13 cellular contexts compared by ENCODE assay signal in the genomic region with DNA sequence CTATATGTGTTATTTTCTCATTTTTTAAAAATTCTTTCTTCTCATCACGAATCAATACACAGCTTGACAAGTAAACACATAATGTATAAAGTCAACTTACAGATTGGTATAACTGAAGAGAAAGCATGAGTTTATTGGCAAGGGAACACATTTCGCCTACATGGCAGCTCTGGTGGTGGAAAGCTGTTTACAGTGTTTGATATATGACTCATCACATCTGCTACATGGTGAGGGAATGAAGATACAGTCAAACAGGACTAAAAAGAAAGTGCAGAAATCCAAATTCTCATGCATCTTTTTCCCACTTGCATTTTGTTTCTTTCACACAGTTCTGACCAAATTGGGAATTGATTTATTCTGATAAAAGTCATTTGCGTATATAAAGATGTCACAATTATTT.
DNase-seq lines count a peak whose midpoint lies in the region; ATAC-seq and TF ChIP-seq lines count a peak whose summit lies in the region.
"Had no signal": no experiment of that assay in that cellular context is flagged by ENCODE, and none has a peak within 500 bp of the region (broad histone marks: within the 10 kb centered on the region; RNA-seq: fewer than 3 reads in every experiment).

No MANE protein-coding gene starts in this region.

- no peaks in the 10 kb centered on the region for H3K36me3 Mint-ChIP-seq in MCF 10A (ENCODE audit: insufficient read depth, unreplicated experiment)
- no peaks in the 10 kb centered on the region for H3K36me3 Mint-ChIP-seq in activated CD8-positive, alpha-beta T cell treated with anti-CD3 and anti-CD28 coated beads, Interleukin-2, amount 10 ng/mL, durations not matched to agents 7 days and 5 days (ENCODE audit: low read depth)

- no peaks in the 10 kb centered on the region for H3K27me3 Mint-ChIP-seq in MCF 10A (ENCODE audit: insufficient read depth, unreplicated experiment)
- H3K27me3 Mint-ChIP-seq in activated CD8-positive, alpha-beta T cell treated with anti-CD3 and anti-CD28 coated beads, Interleukin-2, amount 10 ng/mL, durations not matched to agents 7 days and 5 days (ENCODE audit: low read depth), result no peaks in the 10 kb centered on the region
- H3K27me3 Mint-ChIP-seq: B cell had no signal

- H3K36me3 ChIP-seq in breast epithelium, result no peaks in the 10 kb centered on the region
- H3K36me3 ChIP-seq: WERI-Rb-1 had no signal

- no peaks in the 10 kb centered on the region for H3K4me1 ChIP-seq in breast epithelium

- no peaks in the 10 kb centered on the region for H3K9me3 Mint-ChIP-seq in MCF 10A (ENCODE audit: unreplicated experiment)
- peaks cover 9% of the 10 kb centered on the region for H3K9me3 Mint-ChIP-seq in activated CD8-positive, alpha-beta T cell treated with anti-CD3 and anti-CD28 coated beads, Interleukin-2, amount 10 ng/mL, durations not matched to agents 7 days and 5 days (ENCODE audit: insufficient read depth)

- H3K9me3 ChIP-seq in breast epithelium, result no peaks in the 10 kb centered on the region

- H3K27me3 ChIP-seq in breast epithelium, result no peaks in the 10 kb centered on the region

- DNase-seq in MCF 10A (ENCODE audit: unreplicated experiment) (peak; percentile 76), breast epithelium (ENCODE audit: low spot score in 2 of 2) (no peak), RWPE1 (ENCODE audit: low spot score) (peak; percentile 36), fibroblast of villous mesenchyme (ENCODE audit: low read depth) (peak; percentile 71), mesenteric fat pad (ENCODE audit: low spot score) (no peak), ureter (ENCODE audit: low spot score) (no peak)
- DNase-seq in activated CD8-positive, alpha-beta T cell treated with anti-CD3 and anti-CD28 coated beads, Interleukin-2, amount 10 ng/mL, durations not matched to agents 7 days and 5 days, result no peak
- DNase-seq: NCI-H146; stimulated activated CD4-positive, alpha-beta T cell treated with anti-CD3 and anti-CD28 coated beads, Interleukin-1b, Interleukin-23, amount 100 ng/mL, for 48 hours; WERI-Rb-1 had no signal

- no peak for TF ChIP-seq CTCF in MCF 10A (IDR thresholded peaks at IDR 0.05; ENCODE audit: unreplicated experiment)
- no peak for TF ChIP-seq CTCF in breast epithelium (IDR thresholded peaks at IDR 0.05)
- TF ChIP-seq CTCF in RWPE1 (conservative IDR thresholded peaks at IDR 0.05; ENCODE audit: low read depth), result no peak
- TF ChIP-seq CTCF in fibroblast of villous mesenchyme (IDR thresholded peaks at IDR 0.05; ENCODE audit: insufficient read depth, low read depth, low read length), result no peak

- no peaks in the 10 kb centered on the region for H3K4me1 Mint-ChIP-seq in MCF 10A (ENCODE audit: insufficient read depth, unreplicated experiment)
- no peaks in the 10 kb centered on the region for H3K4me1 Mint-ChIP-seq in activated CD8-positive, alpha-beta T cell treated with anti-CD3 and anti-CD28 coated beads, Interleukin-2, amount 10 ng/mL, durations not matched to agents 7 days and 5 days (ENCODE audit: low read depth)
- H3K4me1 Mint-ChIP-seq: B cell had no signal

- no peak for TF ChIP-seq POLR2A in breast epithelium (IDR thresholded peaks at IDR 0.05)

- peak overlapping the region; percentile 47 for H3K27ac Mint-ChIP-seq in MCF 10A (ENCODE audit: low read depth, unreplicated experiment)
- H3K27ac Mint-ChIP-seq in activated CD8-positive, alpha-beta T cell treated with anti-CD3 and anti-CD28 coated beads, Interleukin-2, amount 10 ng/mL, durations not matched to agents 7 days and 5 days, result no peak overlapping the region
- H3K27ac Mint-ChIP-seq: B cell had no signal

- POLR2A ChIA-PET in MCF 10A (lab: Yijun Ruan, JAX) (interaction anchor here (2.9 kb wide), 1 partner anchor 23 kb away, joined by 8 read pairs; no protein-coding TSS in a partner anchor), RWPE1 (lab: Yijun Ruan, JAX; ENCODE audit: low non-redundant PET) (no interaction called here)
- POLR2A ChIA-PET in activated CD8-positive, alpha-beta T cell treated with anti-CD3 and anti-CD28 coated beads, Interleukin-2, amount 10 ng/mL, durations not matched to agents 7 days and 5 days (lab: Charles Lee), result no interaction called here

- H3K4me3 Mint-ChIP-seq in MCF 10A (ENCODE audit: unreplicated experiment), result no peak overlapping the region
- H3K4me3 Mint-ChIP-seq in activated CD8-positive, alpha-beta T cell treated with anti-CD3 and anti-CD28 coated beads, Interleukin-2, amount 10 ng/mL, durations not matched to agents 7 days and 5 days, result no peak overlapping the region
- H3K4me3 Mint-ChIP-seq: B cell had no signal

- no peak for ATAC-seq in HG03097 (IDR thresholded peaks at IDR 0.05; ENCODE audit: low FRiP score, unreplicated experiment)
- no peak for ATAC-seq in activated CD8-positive, alpha-beta T cell treated with anti-CD3 and anti-CD28 coated beads, Interleukin-2, amount 10 ng/mL, durations not matched to agents 7 days and 5 days

- BruUV-seq in MCF 10A (replicated peaks; lab: Mats Ljungman, UMichigan), result no TSS peak

- H3K27ac ChIP-seq in breast epithelium, result no peak overlapping the region
- H3K27ac ChIP-seq in RWPE1, result no peak overlapping the region
- H3K27ac ChIP-seq: HL-60, WERI-Rb-1 had no signal

- intact Hi-C loops in MCF 10A (cut with micrococcal nuclease) (no loop called here), breast epithelium (cut with DNase I; ENCODE audit: low total_unique reads) (no loop called here)

- CTCF ChIA-PET in MCF 10A (lab: Yijun Ruan, JAX) (interaction anchor here (0.7 to 0.9 kb wide), 2 partner anchors 126 to 768 kb away, joined by 3 to 7 read pairs; no protein-coding TSS in a partner anchor), RWPE1 (lab: Yijun Ruan, JAX) (no interaction called here)
- CTCF ChIA-PET in activated CD8-positive, alpha-beta T cell treated with anti-CD3 and anti-CD28 coated beads, Interleukin-2, amount 10 ng/mL, durations not matched to agents 7 days and 5 days (lab: Charles Lee), result no interaction called here

- H3K4me3 ChIP-seq in breast epithelium (no peak overlapping the region), fibroblast of villous mesenchyme (ENCODE audit: low read depth, low read length) (no peak overlapping the region)

Comparison
In these comparisons a context has a peak if more than half of its experiments do, and no peak if none do; other contexts are left out.
1. DNase-seq: peak in MCF 10A (single experiment), RWPE1 (single experiment) and fibroblast of villous mesenchyme (single experiment); none in breast epithelium (0 of 2), mesenteric fat pad (single experiment), ureter (single experiment) and activated CD8-positive, alpha-beta T cell treated with anti-CD3 and anti-CD28 coated beads, Interleukin-2, amount 10 ng/mL, durations not matched to agents 7 days and 5 days (single experiment).